In genomic region chr14:59175404-59175803, GRCh38 we compare ENCODE assay signal across 9 cellular contexts.
DNase-seq lines count a peak whose midpoint lies in the region; ATAC-seq lines count a peak whose summit lies in the region.
"Had no signal": no experiment of that assay in that cellular context is flagged by ENCODE, and none has a peak within 500 bp of the region (broad histone marks: within the 10 kb centered on the region; RNA-seq: fewer than 3 reads in every experiment).

No MANE protein-coding gene starts in this region.

- ATAC-seq in GM18867 (IDR thresholded peaks at IDR 0.05; ENCODE audit: unreplicated experiment) (peak; percentile 97), GM21526 (IDR thresholded peaks at IDR 0.05; ENCODE audit: low FRiP score, unreplicated experiment) (peak; percentile 95), HG03097 (IDR thresholded peaks at IDR 0.05; ENCODE audit: low FRiP score, unreplicated experiment) (peak; percentile 92)

- peak; percentile 30 for DNase-seq in germinal center (ENCODE audit: low spot score)
- DNase-seq in COR-L47 (lab: John Stamatoyannopoulos, UW) = no peak
- DNase-seq in T-helper 9 cell = no peak
- DNase-seq in OCI-M1 (lab: John Stamatoyannopoulos, UW) = no peak
- no peak for DNase-seq in activated CD4-positive, alpha-beta T cell treated with anti-CD3 and anti-CD28 coated beads, Interleukin-2, amount 50 U/mL, for 1 hour
- DNase-seq: left ventricle myocardium inferior had no signal
